9 cellular contexts compared by ENCODE assay signal in genomic region chr12:65741662-65742480, GRCh38.
DNase-seq lines count a peak whose midpoint lies in the region; ATAC-seq and TF ChIP-seq lines count a peak whose summit lies in the region.
"Had no signal": no experiment of that assay in that cellular context is flagged by ENCODE, and none has a peak within 500 bp of the region (broad histone marks: within the 10 kb centered on the region; RNA-seq: fewer than 3 reads in every experiment).

No MANE protein-coding gene starts in this region.

- H3K4me3 ChIP-seq in CD4-positive, CD25-positive, alpha-beta regulatory T cell (ENCODE audit: low read depth, low read length): no peak overlapping the region
- H3K4me3 ChIP-seq in WI38 (ENCODE audit: low read depth, low read length): peak overlapping the region; percentile 69
- H3K4me3 ChIP-seq in mesendoderm (ENCODE audit: low read length): peak overlapping the region; percentile 60
- peak overlapping the region; percentile 51 to 65 for H3K4me3 ChIP-seq in testis

- no peaks in the 10 kb centered on the region for H3K36me3 Mint-ChIP-seq in CD4-positive, CD25-positive, alpha-beta regulatory T cell
- peaks cover 3% of the 10 kb centered on the region for H3K36me3 Mint-ChIP-seq in endothelial cell (ENCODE audit: low read depth, unreplicated experiment)

- no peak overlapping the region for H4K5ac ChIP-seq in mesendoderm (ENCODE audit: low read length)

- WGBS in mesendoderm (ENCODE audit: extremely low coverage, insufficient coverage, low lambda C conversion rate): no CpG with 5 or more reads among the region's 83 CpGs
- 0% methylated on average over 25 to 78 of the region's 83 CpGs for WGBS in testis, 2 donors

- TF ChIP-seq POLR2A in testis (IDR thresholded peaks at IDR 0.05): no peak

- H3K4ac ChIP-seq in mesendoderm (ENCODE audit: low read depth, low read length): peak overlapping the region; percentile 7

- peaks cover 0 to 20% (median 3%) of the 10 kb centered on the region in 4 donors for H3K4me1 Mint-ChIP-seq in CD4-positive, CD25-positive, alpha-beta regulatory T cell
- H3K4me1 Mint-ChIP-seq in endothelial cell (ENCODE audit: unreplicated experiment): peaks cover 25% of the 10 kb centered on the region

- peaks cover 0 to 6% (median 0%) of the 10 kb centered on the region in 7 donors for H3K9me3 Mint-ChIP-seq in CD4-positive, CD25-positive, alpha-beta regulatory T cell
- no peaks in the 10 kb centered on the region for H3K9me3 Mint-ChIP-seq in endothelial cell (ENCODE audit: unreplicated experiment)

- H3K9ac ChIP-seq in mesendoderm (ENCODE audit: low read length): peak overlapping the region; percentile 88

- no peaks in the 10 kb centered on the region for H3K36me3 ChIP-seq in CD4-positive, CD25-positive, alpha-beta regulatory T cell (ENCODE audit: control insufficient read depth, insufficient read depth, low read length)
- H3K36me3 ChIP-seq in mesendoderm (ENCODE audit: control insufficient read depth, insufficient read depth, low read length): no peaks in the 10 kb centered on the region
- no peaks in the 10 kb centered on the region for H3K36me3 ChIP-seq in testis (ENCODE audit: low read depth, missing control alignments)

- no peak overlapping the region for H3K27ac ChIP-seq in CD4-positive, CD25-positive, alpha-beta regulatory T cell (ENCODE audit: insufficient read depth, low read length, poor library complexity, severe bottlenecking)
- H3K27ac ChIP-seq in mesendoderm (ENCODE audit: low read depth, low read length) (peak overlapping the region; percentile 66), testis (no peak overlapping the region)

- no peak for DNase-seq in CD4-positive, CD25-positive, alpha-beta regulatory T cell
- DNase-seq in HEK293T (ENCODE audit: extremely low spot score) (peak; percentile 16), endothelial cell (ENCODE audit: low spot score) (peak; percentile 80), mesendoderm (peak; percentile 89), testis (no peak), DMS79 (lab: John Stamatoyannopoulos, UW) (no peak)

- H3K27me3 ChIP-seq in CD4-positive, CD25-positive, alpha-beta regulatory T cell (ENCODE audit: control insufficient read depth, insufficient read depth, low read length): peaks cover 6% of the 10 kb centered on the region
- no peaks in the 10 kb centered on the region for H3K27me3 ChIP-seq in mesendoderm (ENCODE audit: insufficient read depth, low read length, poor library complexity)
- no peaks in the 10 kb centered on the region for H3K27me3 ChIP-seq in testis

- peak overlapping the region; percentile 98 for H3K56ac ChIP-seq in mesendoderm (ENCODE audit: low read length)

- H3K23ac ChIP-seq in mesendoderm (ENCODE audit: low read length): no peak overlapping the region

- H3K4me2 ChIP-seq in mesendoderm (ENCODE audit: low read length): peak overlapping the region; percentile 87

- H4K8ac ChIP-seq in mesendoderm (ENCODE audit: low read depth, low read length): no peak overlapping the region

- peak overlapping the region; percentile 71 for H3K18ac ChIP-seq in mesendoderm (ENCODE audit: low read length)

- intact Hi-C loops in testis (cut with DNase I; ENCODE audit: low total_unique reads): no loop called here

- H2BK15ac ChIP-seq in mesendoderm (replicated peaks; ENCODE audit: low read depth): no peak overlapping the region

- peaks cover 22% of the 10 kb centered on the region for H3K27me3 Mint-ChIP-seq in CD4-positive, CD25-positive, alpha-beta regulatory T cell
- H3K27me3 Mint-ChIP-seq in endothelial cell (ENCODE audit: unreplicated experiment): peaks cover 8% of the 10 kb centered on the region

- no peak overlapping the region for H3K27ac Mint-ChIP-seq in CD4-positive, CD25-positive, alpha-beta regulatory T cell
- H3K27ac Mint-ChIP-seq in endothelial cell (ENCODE audit: unreplicated experiment): peak overlapping the region; percentile 61

- no peaks in the 10 kb centered on the region for H3K79me2 ChIP-seq in mesendoderm (ENCODE audit: control insufficient read depth, insufficient read depth, low read length)

- peak overlapping the region in 3 of 4 donors; percentile 47 to 75 (median 66) for H3K4me3 Mint-ChIP-seq in CD4-positive, CD25-positive, alpha-beta regulatory T cell
- peak overlapping the region; percentile 98 for H3K4me3 Mint-ChIP-seq in endothelial cell (ENCODE audit: unreplicated experiment)

- H2BK5ac ChIP-seq in mesendoderm (ENCODE audit: low read length): peak overlapping the region; percentile 47

- H2AK5ac ChIP-seq in mesendoderm (ENCODE audit: low read length): no peak overlapping the region

- TF ChIP-seq CTCF in WI38 (IDR thresholded peaks at IDR 0.05; ENCODE audit: low read depth, low read length) (no peak), endothelial cell (IDR thresholded peaks at IDR 0.05; ENCODE audit: unreplicated experiment) (no peak), testis (IDR thresholded peaks at IDR 0.05) (no peak)

- CTCF ChIA-PET in HEK293T (lab: Yijun Ruan, JAX): no interaction called here

- peak overlapping the region; percentile 50 for H2BK120ac ChIP-seq in mesendoderm (ENCODE audit: low read depth, low read length)

- ATAC-seq in CD4-positive, CD25-positive, alpha-beta regulatory T cell (ENCODE audit: low read depth in 2 of 2): no peak
- no peak for ATAC-seq in HG03025 (IDR thresholded peaks at IDR 0.05; ENCODE audit: low FRiP score, unreplicated experiment)
- ATAC-seq: HCT116 had no signal

- POLR2A ChIA-PET in HEK293T (lab: Yijun Ruan, JAX): interaction anchor here (0.8 to 1.3 kb wide), 6 partner anchors 10 to 125 kb away, joined by 3 to 7 read pairs (median 4); no protein-coding TSS in a partner anchor

- H3K79me1 ChIP-seq in mesendoderm (ENCODE audit: low read length): no peaks in the 10 kb centered on the region

- no peaks in the 10 kb centered on the region for H3K9me3 ChIP-seq in CD4-positive, CD25-positive, alpha-beta regulatory T cell (ENCODE audit: control insufficient read depth in 2 of 2, low read length in 2 of 2)
- H3K9me3 ChIP-seq in testis: no peaks in the 10 kb centered on the region

- H3K4me1 ChIP-seq in CD4-positive, CD25-positive, alpha-beta regulatory T cell (ENCODE audit: control insufficient read depth, insufficient read depth, low read length, poor library complexity, severe bottlenecking): peaks cover 9% of the 10 kb centered on the region
- H3K4me1 ChIP-seq in mesendoderm (ENCODE audit: control insufficient read depth, low read depth, low read length) (peaks cover 3% of the 10 kb centered on the region), testis (peaks cover 7% of the 10 kb centered on the region)

TF ChIP-seq in HEK293T, 16 proteins besides CTCF, POLR2A, EP300 and RAD21:
- no peak for TF ChIP-seq FOXA1 (IDR thresholded peaks at IDR 0.05)
- no peak for TF ChIP-seq BHLHE40 (IDR thresholded peaks at IDR 0.05; ENCODE audit: borderline replicate concordance)
- no peak for TF ChIP-seq CTBP1 (IDR thresholded peaks at IDR 0.05; ENCODE audit: borderline replicate concordance)
- TF ChIP-seq TARDBP (IDR thresholded peaks at IDR 0.05): no peak
- no peak for TF ChIP-seq ARNT (IDR thresholded peaks at IDR 0.05)
- no peak for TF ChIP-seq SP1 (IDR thresholded peaks at IDR 0.05)
- TF ChIP-seq FOXM1 (IDR thresholded peaks at IDR 0.05; ENCODE audit: borderline replicate concordance): no peak
- TF ChIP-seq HDGF (IDR thresholded peaks at IDR 0.05; ENCODE audit: borderline replicate concordance): no peak
- no peak for TF ChIP-seq ZNF384 (IDR thresholded peaks at IDR 0.05)
- no peak for TF ChIP-seq SUZ12 (IDR thresholded peaks at IDR 0.05)
- TF ChIP-seq FOXK2 (IDR thresholded peaks at IDR 0.05): no peak
- no peak for TF ChIP-seq NFRKB (IDR thresholded peaks at IDR 0.05)
- no peak for TF ChIP-seq L3MBTL2 (conservative IDR thresholded peaks at IDR 0.05)
- no peak for TF ChIP-seq LEF1 (IDR thresholded peaks at IDR 0.05; ENCODE audit: borderline replicate concordance)

Comparison
In these comparisons a context has a peak if more than half of its experiments do, and no peak if none do; other contexts are left out.
1. DNase-seq: peak in HEK293T (single experiment), endothelial cell (single experiment) and mesendoderm (single experiment); none in CD4-positive, CD25-positive, alpha-beta regulatory T cell (0 of 3), testis (single experiment) and DMS79 (single experiment).